ENCODE assay signal across 35 cellular contexts in the genomic region with DNA sequence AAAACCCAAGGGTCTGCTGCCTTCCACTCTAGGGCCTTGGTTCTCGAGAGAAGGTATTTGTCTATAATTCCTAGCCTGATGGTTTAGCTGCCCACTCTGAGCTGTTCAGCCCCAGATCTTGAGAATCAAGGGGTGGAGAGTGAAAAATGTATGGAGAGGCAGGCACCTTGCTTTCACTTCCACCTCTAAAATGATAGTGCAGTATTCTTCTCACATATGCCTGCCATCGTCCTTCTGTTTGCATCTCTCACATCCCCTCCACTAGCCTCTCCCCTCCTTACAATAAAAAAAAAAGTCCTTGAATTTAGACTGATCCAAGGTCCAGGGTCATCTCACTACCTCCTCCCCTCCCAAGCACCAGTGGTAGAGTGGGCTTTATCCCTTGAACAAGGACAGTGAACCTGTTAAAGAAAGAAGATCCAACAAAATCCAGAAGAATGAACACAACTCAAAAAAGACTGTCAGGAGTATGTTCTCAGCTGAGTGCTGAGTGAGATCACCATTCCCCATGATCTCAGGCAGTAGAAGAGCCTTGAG.
DNase-seq lines count a peak whose midpoint lies in the region; ATAC-seq and TF ChIP-seq lines count a peak whose summit lies in the region.
"Had no signal": no experiment of that assay in that cellular context is flagged by ENCODE, and none has a peak within 500 bp of the region (broad histone marks: within the 10 kb centered on the region; RNA-seq: fewer than 3 reads in every experiment).

No MANE protein-coding gene starts in this region.

- H3K18ac ChIP-seq in neuronal stem cell (ENCODE audit: low read length) = no peak overlapping the region

- no peak overlapping the region for H3K14ac ChIP-seq in neuronal stem cell (ENCODE audit: low read length)

- H3K27me3 ChIP-seq in Caco-2 (replicated peaks; ENCODE audit: control insufficient read depth, insufficient read depth, low read length) (no peaks in the 10 kb centered on the region), neuronal stem cell (ENCODE audit: control insufficient read depth in 3 of 3, insufficient read depth in 3 of 3, low read depth in 1 of 3, low read length in 3 of 3) (no peaks in the 10 kb centered on the region)
- H3K27me3 ChIP-seq: adrenal gland, body of pancreas, left lung, neural progenitor cell, SJCRH30, stomach, thyroid gland had no signal

- no peak for DNase-seq in T-helper 2 cell treated with Interferon-gamma antibody and Interleukin-4, amounts not matched to agents 5 μg/mL and 100 μg/mL, for 36 hours (ENCODE audit: low spot score)
- DNase-seq in T-helper 2 cell (no peak), GM10248 (ENCODE audit: extremely low spot score) (peak; percentile 21), activated B cell treated with CpG ODN at 0.5 μM for 24 hours (no peak), Caco-2 (no peak), neuronal stem cell (ENCODE audit: low spot score) (no peak), substantia nigra (lab: John Stamatoyannopoulos, UW) (no peak)
- DNase-seq: activated CD8-positive, alpha-beta T cell treated with anti-CD3 and anti-CD28 coated beads for 36 hours; activated gamma-delta T cell; adrenal gland; body of pancreas; CD4-positive, CD25-positive, alpha-beta regulatory T cell; DND-41; foreskin fibroblast; GF-D8; head of caudate nucleus; islet precursor cell; left lung; mesenchymal stem cell; NCI-H1092; NCI-H1694; NCI-H446; NCI-H748 treated with DMSO at 0.1 percent for 48 hours; retina; RPMI8226; SJCRH30; stomach; thyroid gland had no signal

- H3K4me3 ChIP-seq in Caco-2 (ENCODE audit: low read depth, low read length) (no peak overlapping the region), neuronal stem cell (ENCODE audit: low read length in 2 of 2) (no peak overlapping the region)
- H3K4me3 ChIP-seq: adrenal gland, body of pancreas, left lung, neural progenitor cell, SJCRH30, stomach, thyroid gland had no signal

- H3K23ac ChIP-seq in neuronal stem cell (ENCODE audit: low read depth, low read length, poor library complexity) = no peak overlapping the region

- H2BK120ac ChIP-seq in neuronal stem cell (ENCODE audit: low read depth, low read length) = no peak overlapping the region

- no peaks in the 10 kb centered on the region for H3K27me3 Mint-ChIP-seq in T-helper 2 cell treated with Interferon-gamma antibody and Interleukin-4, amounts not matched to agents 5 μg/mL and 100 μg/mL, for 36 hours (ENCODE audit: low read depth)
- H3K27me3 Mint-ChIP-seq in activated B cell treated with CpG ODN at 0.5 μM for 24 hours (no peaks in the 10 kb centered on the region), Caco-2 (ENCODE audit: insufficient read depth, unreplicated experiment) (no peaks in the 10 kb centered on the region)
- H3K27me3 Mint-ChIP-seq: activated CD8-positive, alpha-beta T cell treated with anti-CD3 and anti-CD28 coated beads for 36 hours; CD4-positive, CD25-positive, alpha-beta regulatory T cell; central memory CD8-positive, alpha-beta T cell; dendritic cell treated with granulocyte-macrophage colony-stimulating factor and Interleukin-4, amounts not matched to agents 40 ng/mL and 50 ng/mL, for 4 days had no signal

- H3K27ac Mint-ChIP-seq in T-helper 2 cell treated with Interferon-gamma antibody and Interleukin-4, amounts not matched to agents 5 μg/mL and 100 μg/mL, for 36 hours = peak overlapping the region; percentile 23
- H3K27ac Mint-ChIP-seq in activated B cell treated with CpG ODN at 0.5 μM for 24 hours = peak overlapping the region; percentile 83
- no peak overlapping the region for H3K27ac Mint-ChIP-seq in Caco-2 (ENCODE audit: unreplicated experiment)
- H3K27ac Mint-ChIP-seq: activated CD8-positive, alpha-beta T cell treated with anti-CD3 and anti-CD28 coated beads for 36 hours; dendritic cell treated with granulocyte-macrophage colony-stimulating factor and Interleukin-4, amounts not matched to agents 40 ng/mL and 50 ng/mL, for 4 days; neural progenitor cell had no signal

- H3K4me1 ChIP-seq in Caco-2 (peaks cover 8% of the 10 kb centered on the region; the same call in 1 of the 2 replicates), neuronal stem cell (ENCODE audit: control insufficient read depth in 2 of 2, insufficient read depth in 1 of 2, low read depth in 1 of 2, low read length in 2 of 2) (peaks cover 2 to 5% of the 10 kb centered on the region in 2 donors)
- H3K4me1 ChIP-seq: adrenal gland, left lung, parathyroid adenoma, SJCRH30, thyroid gland had no signal

- no peak for TF ChIP-seq CTCF in GM10248 (IDR thresholded peaks at IDR 0.05; ENCODE audit: control extremely low read depth, extremely low read depth, low read depth, missing control alignments)
- no peak for TF ChIP-seq CTCF in activated B cell treated with CpG ODN at 0.5 μM for 24 hours (IDR thresholded peaks at IDR 0.05)
- no peak for TF ChIP-seq CTCF in Caco-2 (IDR thresholded peaks at IDR 0.05; ENCODE audit: insufficient read depth in 1 of 2, low read depth in 1 of 2, low read length in 1 of 2, severe bottlenecking in 1 of 2, unreplicated experiment in 1 of 2)

- no peak overlapping the region for H2BK12ac ChIP-seq in neuronal stem cell (ENCODE audit: low read length)

- H2AK5ac ChIP-seq in neuronal stem cell (ENCODE audit: low read depth, low read length) = no peak overlapping the region

- H2BK15ac ChIP-seq in neuronal stem cell (ENCODE audit: low read length) = no peak overlapping the region

- peaks cover 2% of the 10 kb centered on the region for H3K79me1 ChIP-seq in neuronal stem cell (ENCODE audit: low read depth, low read length)

- WGBS in neuronal stem cell (ENCODE audit: extremely low coverage in 2 of 2, insufficient read length in 2 of 2, insufficient replicate concordance in 1 of 2), 2 donors = no CpG with 5 or more reads among the region's 2 CpGs

- peaks cover under 1% of the 10 kb centered on the region; the same call in 1 of the 2 replicates for H3K36me3 ChIP-seq in Caco-2 (ENCODE audit: control insufficient read depth, insufficient read depth, low read length)
- H3K36me3 ChIP-seq in neuronal stem cell (replicated peaks in 1 of 2; ENCODE audit: control insufficient read depth in 2 of 2, insufficient read depth in 2 of 2, low read length in 2 of 2) = peaks cover 15 to 17% of the 10 kb centered on the region in 2 donors
- H3K36me3 ChIP-seq: adrenal gland had no signal

- H4K91ac ChIP-seq in neuronal stem cell (ENCODE audit: low read depth, low read length, poor library complexity) = no peak overlapping the region

- H3K36me3 Mint-ChIP-seq in T-helper 2 cell treated with Interferon-gamma antibody and Interleukin-4, amounts not matched to agents 5 μg/mL and 100 μg/mL, for 36 hours (ENCODE audit: low read depth) = peaks cover 57% of the 10 kb centered on the region
- peaks cover 39% of the 10 kb centered on the region for H3K36me3 Mint-ChIP-seq in activated B cell treated with CpG ODN at 0.5 μM for 24 hours (ENCODE audit: low read depth)
- H3K36me3 Mint-ChIP-seq in Caco-2 (ENCODE audit: insufficient read depth, unreplicated experiment) = peaks cover 20% of the 10 kb centered on the region

- intact Hi-C loops in activated B cell treated with CpG ODN at 0.5 μM for 24 hours (cut with micrococcal nuclease) = loop anchor here (5.0 kb wide), 1 partner anchor 34 kb away; no protein-coding TSS in a partner anchor
- intact Hi-C loops in Caco-2 (cut with micrococcal nuclease; ENCODE audit: unreplicated experiment) = no loop called here

- H3K9ac ChIP-seq in neuronal stem cell (ENCODE audit: low read depth, low read length, poor library complexity) = no peak overlapping the region
- H3K9ac ChIP-seq: neural progenitor cell, parathyroid adenoma had no signal

- peak; percentile 14 for TF ChIP-seq POLR2A in GM19099 (IDR thresholded peaks at IDR 0.05; ENCODE audit: extremely low read depth, insufficient read length, low read depth)

- peaks cover 69% of the 10 kb centered on the region for H3K4me1 Mint-ChIP-seq in T-helper 2 cell treated with Interferon-gamma antibody and Interleukin-4, amounts not matched to agents 5 μg/mL and 100 μg/mL, for 36 hours (ENCODE audit: low read depth)
- H3K4me1 Mint-ChIP-seq in activated B cell treated with CpG ODN at 0.5 μM for 24 hours (peaks cover 69% of the 10 kb centered on the region), Caco-2 (ENCODE audit: low read depth, unreplicated experiment) (peaks cover 9% of the 10 kb centered on the region)
- H3K4me1 Mint-ChIP-seq: neural progenitor cell had no signal

- peaks cover 13% of the 10 kb centered on the region for H3K9me3 Mint-ChIP-seq in T-helper 2 cell treated with Interferon-gamma antibody and Interleukin-4, amounts not matched to agents 5 μg/mL and 100 μg/mL, for 36 hours
- no peaks in the 10 kb centered on the region for H3K9me3 Mint-ChIP-seq in activated B cell treated with CpG ODN at 0.5 μM for 24 hours
- H3K9me3 Mint-ChIP-seq in Caco-2 (ENCODE audit: unreplicated experiment) = no peaks in the 10 kb centered on the region
- H3K9me3 Mint-ChIP-seq: dendritic cell treated with granulocyte-macrophage colony-stimulating factor and Interleukin-4, amounts not matched to agents 40 ng/mL and 50 ng/mL, for 4 days had no signal

- H3K27ac ChIP-seq in neuronal stem cell (replicated peaks; ENCODE audit: low read length) = no peak overlapping the region
- no peak overlapping the region for H3K27ac ChIP-seq in substantia nigra (ENCODE audit: low read depth, low read length, poor library complexity, severe bottlenecking)
- H3K27ac ChIP-seq: adrenal gland, body of pancreas, left lung, neural progenitor cell, parathyroid adenoma, SJCRH30, stomach, thyroid gland had no signal

- H3K9me3 ChIP-seq in Caco-2 (no peaks in the 10 kb centered on the region; the same call in 1 of the 2 replicates), neuronal stem cell (replicated peaks in 1 of 2; ENCODE audit: control insufficient read depth in 2 of 2, insufficient read depth in 1 of 2, low read depth in 1 of 2, low read length in 2 of 2) (peaks cover 2 to 13% of the 10 kb centered on the region in 2 donors)
- H3K9me3 ChIP-seq: adrenal gland, body of pancreas, SJCRH30, thyroid gland had no signal

- CTCF ChIA-PET in GM10248 (lab: Yijun Ruan, JAX) = interaction anchor here (1.6 kb wide), 1 partner anchor 11 kb away, joined by 5 read pairs; no protein-coding TSS in a partner anchor
- CTCF ChIA-PET in activated B cell treated with CpG ODN at 0.5 μM for 24 hours (lab: Charles Lee) = no interaction called here
- CTCF ChIA-PET in Caco-2 (lab: Charles Lee) = no interaction called here

- H2AFZ ChIP-seq in neuronal stem cell (ENCODE audit: low read length) = no peak overlapping the region
- H2AFZ ChIP-seq: neural progenitor cell, parathyroid adenoma had no signal

- no TSS peak for BruUV-seq in Caco-2 (replicated peaks; lab: Mats Ljungman, UMichigan)

- H3K4ac ChIP-seq in neuronal stem cell (ENCODE audit: low read length) = no peak overlapping the region

- no peak overlapping the region for H4K8ac ChIP-seq in neuronal stem cell (ENCODE audit: low read depth, low read length)

- H3K4me2 ChIP-seq in neuronal stem cell (ENCODE audit: insufficient read depth, low read length, poor library complexity, severe bottlenecking) = no peak overlapping the region
- H3K4me2 ChIP-seq: neural progenitor cell had no signal

- peak overlapping the region; percentile 5 for H3K4me3 Mint-ChIP-seq in T-helper 2 cell treated with Interferon-gamma antibody and Interleukin-4, amounts not matched to agents 5 μg/mL and 100 μg/mL, for 36 hours
- H3K4me3 Mint-ChIP-seq in activated B cell treated with CpG ODN at 0.5 μM for 24 hours = peak overlapping the region; percentile 44
- no peak overlapping the region for H3K4me3 Mint-ChIP-seq in Caco-2 (ENCODE audit: unreplicated experiment)
- H3K4me3 Mint-ChIP-seq: activated CD8-positive, alpha-beta T cell treated with anti-CD3 and anti-CD28 coated beads for 36 hours; central memory CD8-positive, alpha-beta T cell; dendritic cell treated with granulocyte-macrophage colony-stimulating factor and Interleukin-4, amounts not matched to agents 40 ng/mL and 50 ng/mL, for 4 days; neural progenitor cell had no signal

- ATAC-seq in activated B cell treated with CpG ODN at 0.5 μM for 24 hours (ENCODE audit: low read depth) = no peak
- ATAC-seq: activated CD4-positive, CD25-positive, alpha-beta regulatory T cell treated with anti-CD3 and anti-CD28 coated beads, Interleukin-2, amount 50 U/mL, for 24 hours; activated CD8-positive, alpha-beta T cell treated with anti-CD3 and anti-CD28 coated beads for 36 hours; body of pancreas; esophagus mucosa; left lung had no signal

- POLR2A ChIA-PET in GM10248 (lab: Yijun Ruan, JAX) (no interaction called here), activated B cell treated with CpG ODN at 0.5 μM for 24 hours (lab: Charles Lee) (interaction anchor here (0.8 to 2.3 kb wide), 4 partner anchors 51 to 103 kb away, joined by 3 to 7 read pairs (median 3); no protein-coding TSS in a partner anchor), Caco-2 (lab: Charles Lee) (no interaction called here)

- no peak overlapping the region for H2BK5ac ChIP-seq in neuronal stem cell (ENCODE audit: low read length)
